In the genomic region with DNA sequence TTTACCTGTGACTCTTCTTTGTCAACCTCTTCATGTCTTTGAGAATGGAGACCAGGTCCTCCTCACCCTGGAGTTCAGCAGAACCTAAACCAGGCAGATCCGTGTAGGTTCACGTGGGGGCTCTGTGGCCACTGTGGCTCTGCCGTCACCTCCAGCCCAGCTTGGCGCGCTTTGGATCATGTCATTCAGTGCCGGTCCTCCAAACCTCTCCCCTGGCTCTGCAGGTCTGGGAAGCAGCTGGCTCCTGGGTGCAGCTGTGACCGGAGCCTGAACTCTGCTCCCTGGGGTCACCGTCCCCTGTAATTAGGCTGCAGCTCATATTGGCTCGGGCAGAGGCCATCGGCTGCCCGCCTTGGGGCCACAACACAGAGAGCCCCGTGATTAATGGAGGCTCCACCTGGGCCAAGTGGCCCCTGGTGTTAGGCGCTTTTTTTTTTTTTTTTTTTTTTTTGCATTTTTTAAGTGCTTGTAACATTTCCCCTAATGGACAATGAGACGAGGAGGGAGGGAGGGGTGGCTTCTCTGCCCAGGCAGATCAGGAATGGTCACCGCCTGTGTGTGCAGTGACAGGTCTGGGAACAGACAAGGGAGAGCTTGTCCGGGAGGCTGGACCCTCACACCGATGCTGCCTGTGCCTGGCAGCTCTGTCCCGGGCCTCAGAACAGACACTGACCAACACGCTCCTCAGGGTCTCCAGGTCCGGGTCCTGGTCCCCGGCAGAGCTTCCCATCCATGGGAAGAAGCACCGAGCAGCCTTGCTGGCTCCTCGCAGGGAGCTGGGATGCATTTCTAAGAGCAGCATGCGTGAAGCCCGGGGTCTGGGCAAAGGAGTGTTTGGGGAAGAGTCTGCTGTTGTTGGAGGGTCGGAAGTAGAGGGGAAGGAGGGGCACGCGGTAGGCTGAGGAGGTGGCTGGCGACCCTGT, we compare ENCODE assay signal across 8 cellular contexts.
DNase-seq lines count a peak whose midpoint lies in the region; ATAC-seq, FAIRE-seq and TF ChIP-seq lines count a peak whose summit lies in the region.

No MANE protein-coding gene starts in this region.

- TF ChIP-seq CTCF in chondrocyte (IDR thresholded peaks at IDR 0.05), result no peak

- peak overlapping the region; percentile 12 for H3K4me3 Mint-ChIP-seq in chondrocyte (ENCODE audit: unreplicated experiment)
- peak overlapping the region; percentile 83 to 90 (median 87) for H3K4me3 Mint-ChIP-seq in naive thymus-derived CD4-positive, alpha-beta T cell

- H3K27me3 ChIP-seq in naive thymus-derived CD4-positive, alpha-beta T cell (ENCODE audit: control insufficient read depth in 2 of 2, insufficient read depth in 2 of 2, low read length in 2 of 2), result no peaks in the 10 kb centered on the region

- H3K4me3 ChIP-seq in naive thymus-derived CD4-positive, alpha-beta T cell (ENCODE audit: low read length), result peak overlapping the region; percentile 40

- H3K4me1 ChIP-seq in naive thymus-derived CD4-positive, alpha-beta T cell (ENCODE audit: control insufficient read depth in 2 of 2, insufficient read depth in 2 of 2, low read length in 2 of 2), result peaks cover 77 to 84% of the 10 kb centered on the region in 2 donors

- no peaks in the 10 kb centered on the region for H3K36me3 ChIP-seq in naive thymus-derived CD4-positive, alpha-beta T cell (ENCODE audit: control insufficient read depth in 2 of 3, insufficient read depth in 3 of 3, low read length in 3 of 3)

- FAIRE-seq in urothelium cell line (lab: Jason Lieb, UNC), result peak; percentile 20

- POLR2A ChIA-PET in naive thymus-derived CD4-positive, alpha-beta T cell (lab: Charles Lee), result interaction anchor here (5.5 to 66.9 kb wide), 3 partner anchors 13 to 57 kb away, joined by 33 to 3353 read pairs (median 112); no protein-coding TSS in a partner anchor

- CTCF ChIA-PET in naive thymus-derived CD4-positive, alpha-beta T cell (lab: Charles Lee), result interaction anchor here (0.8 to 3.1 kb wide), 9 partner anchors 11 to 106 kb away, joined by 3 to 23 read pairs (median 4); no protein-coding TSS in a partner anchor

- DNase-seq in Right ventricle myocardium superior (peak; percentile 60), left ventricle myocardium superior (no peak), chondrocyte (ENCODE audit: low spot score) (no peak), urothelium cell line (ENCODE audit: low spot score) (no peak), DMS153 (lab: John Stamatoyannopoulos, UW) (no peak), nucleus accumbens (lab: John Stamatoyannopoulos, UW) (no peak)
- DNase-seq in naive thymus-derived CD4-positive, alpha-beta T cell, result no peak
- no peak for DNase-seq in stimulated activated CD4-positive, alpha-beta T cell treated with anti-CD3 and anti-CD28 coated beads, Interleukin-2, amount 100 ng/mL, for 24 hours

- no peaks in the 10 kb centered on the region for H3K36me3 Mint-ChIP-seq in chondrocyte (ENCODE audit: low read depth)
- peaks cover 0 to 31% (median 0%) of the 10 kb centered on the region in 5 donors for H3K36me3 Mint-ChIP-seq in naive thymus-derived CD4-positive, alpha-beta T cell

- intact Hi-C loops in Right ventricle myocardium superior (cut with DNase I), result loop anchor here (10.0 kb wide), 1 partner anchor 54 kb away; no protein-coding TSS in a partner anchor
- intact Hi-C loops in left ventricle myocardium superior (cut with micrococcal nuclease), result no loop called here
- intact Hi-C loops in naive thymus-derived CD4-positive, alpha-beta T cell (cut with micrococcal nuclease), result no loop called here

- no peaks in the 10 kb centered on the region for H3K9me3 ChIP-seq in naive thymus-derived CD4-positive, alpha-beta T cell (ENCODE audit: control insufficient read depth in 2 of 3, low read length in 3 of 3)

- ATAC-seq in Right ventricle myocardium superior (ENCODE audit: poor library complexity), result no peak
- ATAC-seq in left ventricle myocardium superior, result no peak
- no peak for ATAC-seq in naive thymus-derived CD4-positive, alpha-beta T cell

- H3K27ac ChIP-seq in naive thymus-derived CD4-positive, alpha-beta T cell (ENCODE audit: low read depth, low read length), result peak overlapping the region; percentile 70

- no peaks in the 10 kb centered on the region for H3K27me3 Mint-ChIP-seq in chondrocyte (ENCODE audit: low read depth)
- H3K27me3 Mint-ChIP-seq in naive thymus-derived CD4-positive, alpha-beta T cell, result no peaks in the 10 kb centered on the region

- no peaks in the 10 kb centered on the region for H3K9me3 Mint-ChIP-seq in chondrocyte (ENCODE audit: low read depth)
- peaks cover 0 to 2% (median 0%) of the 10 kb centered on the region in 11 donors for H3K9me3 Mint-ChIP-seq in naive thymus-derived CD4-positive, alpha-beta T cell

- H3K27ac Mint-ChIP-seq in chondrocyte (ENCODE audit: unreplicated experiment), result peak overlapping the region; percentile 54
- H3K27ac Mint-ChIP-seq in naive thymus-derived CD4-positive, alpha-beta T cell, result peak overlapping the region; percentile 81 to 95 (median 91)

- H3K4me1 Mint-ChIP-seq in chondrocyte (ENCODE audit: low read depth), result peaks cover 83% of the 10 kb centered on the region
- peaks cover 62 to 90% (median 82%) of the 10 kb centered on the region in 7 donors for H3K4me1 Mint-ChIP-seq in naive thymus-derived CD4-positive, alpha-beta T cell
